Comparison of ENCODE assay signal across 1 cellular context in the genomic region with DNA sequence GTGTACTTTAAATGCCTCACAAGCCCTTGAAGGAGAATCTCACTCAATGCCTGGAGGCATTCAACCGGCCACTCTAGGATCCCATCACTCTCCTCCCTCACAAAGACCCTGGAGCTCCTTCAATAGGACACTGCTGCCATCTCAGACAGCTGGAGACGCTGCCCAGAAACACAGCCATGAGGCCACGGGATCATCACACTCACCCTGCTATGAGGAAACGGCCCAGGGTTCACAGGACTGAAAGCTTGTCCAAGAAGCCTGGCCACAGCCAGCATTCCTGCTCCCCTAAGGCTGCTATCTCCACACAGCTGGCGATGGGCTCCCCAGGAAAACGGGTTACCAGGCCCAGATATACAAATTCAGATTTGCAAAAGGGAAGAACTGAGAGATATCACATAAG.
TF ChIP-seq lines count a peak whose summit lies in the region.

No MANE protein-coding gene starts in this region.

TF ChIP-seq in endothelial cell of umbilical vein, 7 proteins besides CTCF, POLR2A, EP300 and RAD21:
- TF ChIP-seq EZH2 (IDR thresholded peaks at IDR 0.05; ENCODE audit: borderline replicate concordance, low read depth, low read length, severe bottlenecking): no peak
- TF ChIP-seq POLR2AphosphoS5 (IDR thresholded peaks at IDR 0.05; ENCODE audit: insufficient read depth, low read depth, low read length): no peak
- TF ChIP-seq MYC (IDR thresholded peaks at IDR 0.05; ENCODE audit: low read depth, low read length): no peak
- TF ChIP-seq, protein P1, sequence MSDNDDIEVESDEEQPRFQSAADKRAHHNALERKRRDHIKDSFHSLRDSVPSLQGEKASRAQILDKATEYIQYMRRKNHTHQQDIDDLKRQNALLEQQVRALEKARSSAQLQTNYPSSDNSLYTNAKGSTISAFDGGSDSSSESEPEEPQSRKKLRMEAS (IDR thresholded peaks at IDR 0.05; ENCODE audit: insufficient read depth, insufficient read length): no peak
- no peak for TF ChIP-seq GATA2 (IDR thresholded peaks at IDR 0.05; ENCODE audit: insufficient read depth, insufficient read length, low read depth, low read length)
- no peak for TF ChIP-seq FOS (IDR thresholded peaks at IDR 0.05; ENCODE audit: borderline replicate concordance, insufficient read depth, low read length)
- TF ChIP-seq JUN (IDR thresholded peaks at IDR 0.05; ENCODE audit: borderline replicate concordance, insufficient read depth, insufficient read length, low read depth): no peak
TF ChIP-seq in endothelial cell of umbilical vein: peak in this region for 0.
